ENCODE assay signal across 22 cellular contexts in genomic region chr7:29424984-29425309, GRCh38.
DNase-seq lines count a peak whose midpoint lies in the region; ATAC-seq and TF ChIP-seq lines count a peak whose summit lies in the region.
"Had no signal": no experiment of that assay in that cellular context is flagged by ENCODE, and none has a peak within 500 bp of the region (broad histone marks: within the 10 kb centered on the region; RNA-seq: fewer than 3 reads in every experiment).

No MANE protein-coding gene starts in this region.

- H3K4me3 ChIP-seq in Peyer's patch = no peak overlapping the region
- H3K4me3 ChIP-seq in mesendoderm (ENCODE audit: low read length) = no peak overlapping the region
- H3K4me3 ChIP-seq: gastrocnemius medialis, left ventricle myocardium inferior, sigmoid colon had no signal

- no peak for TF ChIP-seq CTCF in Peyer's patch (IDR thresholded peaks at IDR 0.05)

- no peak overlapping the region for H2BK15ac ChIP-seq in mesendoderm (replicated peaks; ENCODE audit: low read depth)

- H3K36me3 Mint-ChIP-seq in activated T-helper 1 cell treated with anti-CD3 and anti-CD28 coated beads, Interleukin-12 subunit alpha, Interleukin-12 subunit beta, Interleukin-2, Interleukin-4 antibody, amounts not matched to agents 30 ng/mL and 10 ng/mL and 1 ng/mL, durations not matched to agents 14 hours and 24 hours and 36 hours (ENCODE audit: low read depth) = no peaks in the 10 kb centered on the region
- H3K36me3 Mint-ChIP-seq: IgD-negative memory B cell had no signal

- no peaks in the 10 kb centered on the region for H3K4me1 Mint-ChIP-seq in activated T-helper 1 cell treated with anti-CD3 and anti-CD28 coated beads, Interleukin-12 subunit alpha, Interleukin-12 subunit beta, Interleukin-2, Interleukin-4 antibody, amounts not matched to agents 30 ng/mL and 10 ng/mL and 1 ng/mL, durations not matched to agents 14 hours and 24 hours and 36 hours (ENCODE audit: low read depth)
- H3K4me1 Mint-ChIP-seq: stimulated activated naive CD8-positive, alpha-beta T cell treated with anti-CD3 and anti-CD28 coated beads, Interleukin-15, amount 100 ng/mL, for 72 hours had no signal

- no peaks in the 10 kb centered on the region for H3K9me3 Mint-ChIP-seq in activated T-helper 1 cell treated with anti-CD3 and anti-CD28 coated beads, Interleukin-12 subunit alpha, Interleukin-12 subunit beta, Interleukin-2, Interleukin-4 antibody, amounts not matched to agents 30 ng/mL and 10 ng/mL and 1 ng/mL, durations not matched to agents 14 hours and 24 hours and 36 hours
- H3K9me3 Mint-ChIP-seq: CD4-positive, alpha-beta T cell; IgD-negative memory B cell; stimulated activated naive CD8-positive, alpha-beta T cell treated with anti-CD3 and anti-CD28 coated beads, Interleukin-15, amount 100 ng/mL, for 72 hours had no signal

- no peak overlapping the region for H2AK5ac ChIP-seq in mesendoderm (ENCODE audit: low read length)

- no peak overlapping the region for H4K8ac ChIP-seq in mesendoderm (ENCODE audit: low read depth, low read length)

- no peak overlapping the region for H4K5ac ChIP-seq in mesendoderm (ENCODE audit: low read length)

- no peak overlapping the region for H3K23ac ChIP-seq in mesendoderm (ENCODE audit: low read length)

- no peaks in the 10 kb centered on the region for H3K79me1 ChIP-seq in mesendoderm (ENCODE audit: low read length)

- no peak overlapping the region for H3K9ac ChIP-seq in mesendoderm (ENCODE audit: low read length)

- no CpG with 5 or more reads among the region's 3 CpGs for WGBS in mesendoderm (ENCODE audit: extremely low coverage, insufficient coverage, low lambda C conversion rate)

- TF ChIP-seq POLR2A in Peyer's patch (IDR thresholded peaks at IDR 0.05) = no peak

- H2BK5ac ChIP-seq in mesendoderm (ENCODE audit: low read length) = no peak overlapping the region

- DNase-seq in Peyer's patch = peak in 2 of 3 donors; percentile 67 to 74
- peak; percentile 45 for DNase-seq in mesendoderm
- no peak for DNase-seq in activated T-helper 1 cell treated with anti-CD3 and anti-CD28 coated beads, Interleukin-12 subunit alpha, Interleukin-12 subunit beta, Interleukin-2, Interleukin-4 antibody, amounts not matched to agents 30 ng/mL and 10 ng/mL and 1 ng/mL, durations not matched to agents 14 hours and 24 hours and 36 hours (ENCODE audit: low spot score)
- DNase-seq in T-helper 1 cell = no peak
- no peak for DNase-seq in SK-N-DZ (ENCODE audit: low spot score)
- DNase-seq: activated CD4-positive, CD25-positive, alpha-beta regulatory T cell treated with anti-CD3 and anti-CD28 coated beads, Interleukin-2, amount 50 U/mL, for 72 hours; activated effector memory CD4-positive, alpha-beta T cell treated with anti-CD3 and anti-CD28 coated beads, Interleukin-2, amount 50 U/mL, for 16 hours; CD4-positive, alpha-beta T cell; dermis blood vessel endothelial cell; gastrocnemius medialis; left ventricle myocardium inferior; NCI-H187; NCI-H524 treated with DMSO at 0.1 percent for 48 hours; SIG-M5; sigmoid colon; stimulated activated naive CD8-positive, alpha-beta T cell treated with anti-CD3 and anti-CD28 coated beads, Interleukin-15, amount 100 ng/mL, for 72 hours; T1000 had no signal

- H3K4me1 ChIP-seq in Peyer's patch (peaks cover 0 to 26% (median 0%) of the 10 kb centered on the region in 4 donors), mesendoderm (ENCODE audit: control insufficient read depth, low read depth, low read length) (no peaks in the 10 kb centered on the region)
- H3K4me1 ChIP-seq: gastrocnemius medialis, sigmoid colon had no signal

- no peaks in the 10 kb centered on the region for H3K36me3 ChIP-seq in Peyer's patch
- no peaks in the 10 kb centered on the region for H3K36me3 ChIP-seq in mesendoderm (ENCODE audit: control insufficient read depth, insufficient read depth, low read length)
- H3K36me3 ChIP-seq: gastrocnemius medialis, left ventricle myocardium inferior, sigmoid colon had no signal

- H2BK120ac ChIP-seq in mesendoderm (ENCODE audit: low read depth, low read length) = no peak overlapping the region

- H3K4me3 Mint-ChIP-seq in activated T-helper 1 cell treated with anti-CD3 and anti-CD28 coated beads, Interleukin-12 subunit alpha, Interleukin-12 subunit beta, Interleukin-2, Interleukin-4 antibody, amounts not matched to agents 30 ng/mL and 10 ng/mL and 1 ng/mL, durations not matched to agents 14 hours and 24 hours and 36 hours = no peak overlapping the region
- H3K4me3 Mint-ChIP-seq: CD4-positive, alpha-beta T cell; IgD-negative memory B cell; stimulated activated naive CD8-positive, alpha-beta T cell treated with anti-CD3 and anti-CD28 coated beads, Interleukin-15, amount 100 ng/mL, for 72 hours had no signal

- H3K56ac ChIP-seq in mesendoderm (ENCODE audit: low read length) = no peak overlapping the region

- no peaks in the 10 kb centered on the region for H3K9me3 ChIP-seq in Peyer's patch
- H3K9me3 ChIP-seq: gastrocnemius medialis, left ventricle myocardium inferior, sigmoid colon had no signal

- H3K27me3 ChIP-seq in Peyer's patch = no peaks in the 10 kb centered on the region
- H3K27me3 ChIP-seq in mesendoderm (ENCODE audit: insufficient read depth, low read length, poor library complexity) = no peaks in the 10 kb centered on the region
- H3K27me3 ChIP-seq: gastrocnemius medialis, sigmoid colon had no signal

- intact Hi-C loops in activated T-helper 1 cell treated with anti-CD3 and anti-CD28 coated beads, Interleukin-12 subunit alpha, Interleukin-12 subunit beta, Interleukin-2, Interleukin-4 antibody, amounts not matched to agents 30 ng/mL and 10 ng/mL and 1 ng/mL, durations not matched to agents 14 hours and 24 hours and 36 hours (cut with micrococcal nuclease) = no loop called here

- H3K18ac ChIP-seq in mesendoderm (ENCODE audit: low read length) = no peak overlapping the region

- H3K27ac ChIP-seq in Peyer's patch = peak overlapping the region in 1 of 4 donors; percentile 1
- H3K27ac ChIP-seq in mesendoderm (ENCODE audit: low read depth, low read length) = no peak overlapping the region
- H3K27ac ChIP-seq: epithelial cell of prostate, gastrocnemius medialis, left ventricle myocardium inferior, sigmoid colon had no signal

- H3K27ac Mint-ChIP-seq in activated T-helper 1 cell treated with anti-CD3 and anti-CD28 coated beads, Interleukin-12 subunit alpha, Interleukin-12 subunit beta, Interleukin-2, Interleukin-4 antibody, amounts not matched to agents 30 ng/mL and 10 ng/mL and 1 ng/mL, durations not matched to agents 14 hours and 24 hours and 36 hours = no peak overlapping the region
- H3K27ac Mint-ChIP-seq: CD4-positive, alpha-beta T cell; IgD-negative memory B cell; stimulated activated naive CD8-positive, alpha-beta T cell treated with anti-CD3 and anti-CD28 coated beads, Interleukin-15, amount 100 ng/mL, for 72 hours had no signal

- H3K79me2 ChIP-seq in mesendoderm (ENCODE audit: control insufficient read depth, insufficient read depth, low read length) = no peaks in the 10 kb centered on the region

- no peak overlapping the region for H3K4ac ChIP-seq in mesendoderm (ENCODE audit: low read depth, low read length)

- H3K4me2 ChIP-seq in mesendoderm (ENCODE audit: low read length) = no peak overlapping the region

- H3K27me3 Mint-ChIP-seq in activated T-helper 1 cell treated with anti-CD3 and anti-CD28 coated beads, Interleukin-12 subunit alpha, Interleukin-12 subunit beta, Interleukin-2, Interleukin-4 antibody, amounts not matched to agents 30 ng/mL and 10 ng/mL and 1 ng/mL, durations not matched to agents 14 hours and 24 hours and 36 hours (ENCODE audit: insufficient read depth) = no peaks in the 10 kb centered on the region
- H3K27me3 Mint-ChIP-seq: CD4-positive, alpha-beta T cell; stimulated activated naive CD8-positive, alpha-beta T cell treated with anti-CD3 and anti-CD28 coated beads, Interleukin-15, amount 100 ng/mL, for 72 hours had no signal

- peak; percentile 11 for ATAC-seq in GM18498 (IDR thresholded peaks at IDR 0.05; ENCODE audit: unreplicated experiment)
- ATAC-seq in HG03175 (IDR thresholded peaks at IDR 0.05; ENCODE audit: unreplicated experiment) = peak; percentile 47
- ATAC-seq in HG02870 (IDR thresholded peaks at IDR 0.05; ENCODE audit: unreplicated experiment) = no peak
- ATAC-seq: gastrocnemius medialis; stimulated activated naive CD8-positive, alpha-beta T cell treated with anti-CD3 and anti-CD28 coated beads, Interleukin-15, amount 100 ng/mL, for 72 hours had no signal

Comparison
In these comparisons a context has a peak if more than half of its experiments do, and no peak if none do; other contexts are left out.
1. DNase-seq: peak in Peyer's patch (2 of 3) and mesendoderm (single experiment); none in activated T-helper 1 cell treated with anti-CD3 and anti-CD28 coated beads, Interleukin-12 subunit alpha, Interleukin-12 subunit beta, Interleukin-2, Interleukin-4 antibody, amounts not matched to agents 30 ng/mL and 10 ng/mL and 1 ng/mL, durations not matched to agents 14 hours and 24 hours and 36 hours (single experiment), T-helper 1 cell (0 of 5) and SK-N-DZ (single experiment).